10 cellular contexts compared by ENCODE assay signal in the genomic region with DNA sequence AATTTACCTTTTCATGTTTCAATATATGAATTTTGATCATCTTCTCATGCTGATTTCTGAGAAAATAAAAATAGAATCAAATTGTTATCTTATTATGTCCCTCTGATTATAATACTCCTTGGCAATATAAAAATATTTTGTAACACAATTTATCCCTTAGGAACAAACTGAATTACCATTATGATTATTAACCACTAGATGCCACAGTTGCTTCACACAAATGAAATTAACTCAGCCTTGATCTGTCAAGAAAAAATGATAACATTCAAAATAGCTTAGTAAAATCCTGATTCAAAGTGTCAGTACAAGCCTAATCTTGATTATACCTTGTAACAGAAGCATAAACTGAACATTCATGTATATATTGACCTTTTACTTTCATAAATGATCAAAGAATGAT. TPM values are rescaled to one million over a fixed set of nuclear protein-coding genes. Genes with fewer than 3 reads are reported as not detected.
DNase-seq lines count a peak whose midpoint lies in the region; ATAC-seq, FAIRE-seq and TF ChIP-seq lines count a peak whose summit lies in the region.
"Had no signal": no experiment of that assay in that cellular context is flagged by ENCODE, and none has a peak within 500 bp of the region (broad histone marks: within the 10 kb centered on the region; RNA-seq: fewer than 3 reads in every experiment).

No MANE protein-coding gene starts in this region.

- H3K4me3 Mint-ChIP-seq in astrocyte (ENCODE audit: unreplicated experiment) = no peak overlapping the region
- H3K4me3 Mint-ChIP-seq: CD4-positive, alpha-beta T cell had no signal

- H3K4me1 ChIP-seq in left ventricle myocardium inferior (peaks cover 1% of the 10 kb centered on the region), right atrium auricular region (no peaks in the 10 kb centered on the region), astrocyte (ENCODE audit: insufficient read depth, low read length) (no peaks in the 10 kb centered on the region)

- H3K9me3 ChIP-seq in left ventricle myocardium inferior (replicated peaks) (peaks cover 10% of the 10 kb centered on the region), right atrium auricular region (no peaks in the 10 kb centered on the region), astrocyte (ENCODE audit: insufficient read depth, low read depth, low read length) (no peaks in the 10 kb centered on the region)
- H3K9me3 ChIP-seq: transverse colon had no signal

- intact Hi-C loops in left ventricle myocardium inferior (cut with micrococcal nuclease) = loop anchor here (10.0 kb wide), 1 partner anchor 1215 kb away; no protein-coding TSS in a partner anchor

- H3K4me1 Mint-ChIP-seq in astrocyte (ENCODE audit: low read depth, unreplicated experiment) = no peaks in the 10 kb centered on the region

- H3K27me3 ChIP-seq in left ventricle myocardium inferior (ENCODE audit: low read depth) = no peaks in the 10 kb centered on the region
- H3K27me3 ChIP-seq in right atrium auricular region = no peaks in the 10 kb centered on the region
- no peaks in the 10 kb centered on the region for H3K27me3 ChIP-seq in astrocyte (ENCODE audit: insufficient read depth, low read length)

- no peak overlapping the region for H3K4me2 ChIP-seq in astrocyte (ENCODE audit: low read length)

- H3K36me3 ChIP-seq in left ventricle myocardium inferior = no peaks in the 10 kb centered on the region
- no peaks in the 10 kb centered on the region for H3K36me3 ChIP-seq in right atrium auricular region
- no peaks in the 10 kb centered on the region for H3K36me3 ChIP-seq in astrocyte (ENCODE audit: insufficient read depth, low read length)
- H3K36me3 ChIP-seq: transverse colon had no signal

- no peaks in the 10 kb centered on the region for H3K9me3 Mint-ChIP-seq in astrocyte (ENCODE audit: unreplicated experiment)
- H3K9me3 Mint-ChIP-seq: CD4-positive, alpha-beta T cell had no signal

- no peak overlapping the region for H3K27ac Mint-ChIP-seq in astrocyte (ENCODE audit: unreplicated experiment)
- H3K27ac Mint-ChIP-seq: CD4-positive, alpha-beta T cell had no signal

- H3K36me3 Mint-ChIP-seq in astrocyte (ENCODE audit: low read depth, unreplicated experiment) = no peaks in the 10 kb centered on the region

- no peak for DNase-seq in left ventricle myocardium inferior
- DNase-seq in right atrium auricular region (ENCODE audit: low spot score) = no peak
- DNase-seq in astrocyte (ENCODE audit: low read depth) = no peak
- peak; percentile 37 for DNase-seq in iris pigment epithelial cell (ENCODE audit: low read depth)
- DNase-seq in COLO668 (lab: John Stamatoyannopoulos, UW; ENCODE audit: unreplicated experiment) = no peak
- DNase-seq: CD4-positive, alpha-beta T cell; transverse colon had no signal

- no peaks in the 10 kb centered on the region for H3K27me3 Mint-ChIP-seq in astrocyte (ENCODE audit: low read depth, unreplicated experiment)

- H3K27ac ChIP-seq in left ventricle myocardium inferior (replicated peaks) = no peak overlapping the region
- no peak overlapping the region for H3K27ac ChIP-seq in right atrium auricular region
- no peak overlapping the region for H3K27ac ChIP-seq in astrocyte (ENCODE audit: low read depth, low read length)
- H3K27ac ChIP-seq: transverse colon had no signal

- peak; percentile 58 for TF ChIP-seq CTCF in left ventricle myocardium inferior (IDR thresholded peaks at IDR 0.05; ENCODE audit: borderline replicate concordance)
- peak in 1 of 2 donors; percentile 72 for TF ChIP-seq CTCF in right atrium auricular region (IDR thresholded peaks at IDR 0.05)
- peak; percentile 37 for TF ChIP-seq CTCF in astrocyte (IDR thresholded peaks at IDR 0.05; ENCODE audit: insufficient read depth, low read depth, low read length)

- H3K4me3 ChIP-seq in left ventricle myocardium inferior (no peak overlapping the region), right atrium auricular region (no peak overlapping the region), astrocyte (ENCODE audit: insufficient read depth, low read depth, low read length) (no peak overlapping the region)
- H3K4me3 ChIP-seq: transverse colon had no signal

- H3K79me2 ChIP-seq in astrocyte (ENCODE audit: insufficient read depth, low read length) = no peaks in the 10 kb centered on the region

- ATAC-seq in GM18873 (IDR thresholded peaks at IDR 0.05; ENCODE audit: low FRiP score, unreplicated experiment) (no peak), GM21786 (IDR thresholded peaks at IDR 0.05; ENCODE audit: unreplicated experiment) (no peak), GM21723 (IDR thresholded peaks at IDR 0.05; ENCODE audit: unreplicated experiment) (no peak)

- no peaks in the 10 kb centered on the region for H4K20me1 ChIP-seq in astrocyte (ENCODE audit: insufficient read depth, low read length)

- H2AFZ ChIP-seq in astrocyte (ENCODE audit: low read depth, low read length) = no peak overlapping the region

- no peak overlapping the region for H3K9ac ChIP-seq in astrocyte (ENCODE audit: low read length)

- peak; percentile 80 for FAIRE-seq in astrocyte (lab: Jason Lieb, UNC)

RNA-seq across cellular contexts. Expression of a gene that starts 4.8 kb away (rescaled TPM):
- total RNA-seq in left ventricle myocardium inferior (0.85 TPM), right atrium auricular region (1 to 10 TPM; 2.5 TPM), astrocyte (9.4 and 11.9 TPM in 2 replicates)
- total RNA-seq: CD4-positive, alpha-beta T cell had no signal
